In the genomic region with DNA sequence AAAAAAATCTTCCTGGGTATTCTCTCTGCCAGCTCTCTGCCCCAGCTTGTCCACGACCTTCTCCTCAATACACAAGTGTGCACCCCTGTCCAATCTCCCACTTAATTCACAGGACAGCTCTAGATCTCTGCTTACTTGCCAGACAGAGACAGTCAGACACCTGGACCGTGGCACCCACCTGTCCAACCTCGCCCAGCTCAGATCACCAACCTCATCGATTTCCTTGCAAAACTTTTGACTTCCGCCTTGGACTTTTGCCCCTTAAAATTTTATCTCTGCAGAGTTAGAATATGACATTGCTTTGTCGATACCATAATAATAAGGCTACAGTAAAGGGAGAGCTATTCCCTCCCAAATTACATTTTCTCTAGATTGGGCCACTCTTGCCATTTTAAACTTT, we compare ENCODE assay signal across 32 cellular contexts. TPM values are rescaled to one million over a fixed set of nuclear protein-coding genes. Genes with fewer than 3 reads are reported as not detected.
"Had no signal": no experiment of that assay in that cellular context is flagged by ENCODE, and none has a peak within 500 bp of the region (broad histone marks: within the 10 kb centered on the region; RNA-seq: fewer than 3 reads in every experiment).

No MANE protein-coding gene starts in this region.

- H3K27ac ChIP-seq: brain microvascular endothelial cell, coronary artery, dorsolateral prefrontal cortex, esophagus muscularis mucosa, gastroesophageal sphincter, heart right ventricle had no signal

- H3K27me3 Mint-ChIP-seq: activated CD4-positive, alpha-beta memory T cell treated with anti-CD3 and anti-CD28 coated beads for 36 hours; activated CD4-positive, alpha-beta T cell treated with anti-CD3 and anti-CD28 coated beads for 36 hours; activated naive CD8-positive, alpha-beta T cell; central memory CD8-positive, alpha-beta T cell had no signal

- H3K9me3 ChIP-seq: esophagus muscularis mucosa, gastroesophageal sphincter, heart right ventricle had no signal

- H3K4me3 ChIP-seq: coronary artery, dorsolateral prefrontal cortex, esophagus muscularis mucosa, gastroesophageal sphincter, heart right ventricle had no signal

- H3K27ac Mint-ChIP-seq: activated CD4-positive, alpha-beta memory T cell treated with anti-CD3 and anti-CD28 coated beads for 36 hours; activated CD4-positive, alpha-beta T cell treated with anti-CD3 and anti-CD28 coated beads for 36 hours; activated CD4-positive, alpha-beta T cell treated with anti-CD3 and anti-CD28 coated beads, Interleukin-2, amount 10 ng/mL, durations not matched to agents 24 days and 14 days; activated CD8-positive, alpha-beta memory T cell treated with anti-CD3 and anti-CD28 coated beads, Interleukin-2, amount 10 ng/mL, durations not matched to agents 7 days and 5 days; activated CD8-positive, alpha-beta T cell treated with anti-CD3 and anti-CD28 coated beads, Interleukin-2, amount 10 ng/mL, durations not matched to agents 7 days and 5 days; activated naive CD8-positive, alpha-beta T cell; dendritic cell treated with granulocyte-macrophage colony-stimulating factor and Interleukin-4, amounts not matched to agents 40 ng/mL and 50 ng/mL, for 4 days had no signal

- H3K36me3 Mint-ChIP-seq: activated CD4-positive, alpha-beta memory T cell treated with anti-CD3 and anti-CD28 coated beads for 36 hours; activated CD8-positive, alpha-beta memory T cell treated with anti-CD3 and anti-CD28 coated beads, Interleukin-2, amount 10 ng/mL, durations not matched to agents 7 days and 5 days; activated naive CD8-positive, alpha-beta T cell had no signal

- H3K4me3 Mint-ChIP-seq: activated CD4-positive, alpha-beta memory T cell treated with anti-CD3 and anti-CD28 coated beads for 36 hours; activated CD4-positive, alpha-beta T cell treated with anti-CD3 and anti-CD28 coated beads for 36 hours; activated CD4-positive, alpha-beta T cell treated with anti-CD3 and anti-CD28 coated beads, Interleukin-2, amount 10 ng/mL, durations not matched to agents 24 days and 14 days; activated CD8-positive, alpha-beta memory T cell treated with anti-CD3 and anti-CD28 coated beads, Interleukin-2, amount 10 ng/mL, durations not matched to agents 7 days and 5 days; activated CD8-positive, alpha-beta T cell treated with anti-CD3 and anti-CD28 coated beads, Interleukin-2, amount 10 ng/mL, durations not matched to agents 7 days and 5 days; activated naive CD8-positive, alpha-beta T cell; central memory CD8-positive, alpha-beta T cell; dendritic cell treated with granulocyte-macrophage colony-stimulating factor and Interleukin-4, amounts not matched to agents 40 ng/mL and 50 ng/mL, for 4 days had no signal

- H3K36me3 ChIP-seq: brain microvascular endothelial cell had no signal

- H3K27me3 ChIP-seq: brain microvascular endothelial cell, dorsolateral prefrontal cortex, gastroesophageal sphincter had no signal

- DNase-seq: activated CD4-positive, alpha-beta memory T cell treated with anti-CD3 and anti-CD28 coated beads for 36 hours; activated CD4-positive, alpha-beta T cell treated with anti-CD3 and anti-CD28 coated beads for 36 hours; activated CD4-positive, alpha-beta T cell treated with anti-CD3 and anti-CD28 coated beads, Interleukin-2, amount 10 ng/mL, durations not matched to agents 24 days and 14 days; activated CD4-positive, CD25-positive, alpha-beta regulatory T cell; activated CD4-positive, CD25-positive, alpha-beta regulatory T cell treated with anti-CD3 and anti-CD28 coated beads, Interleukin-2, amount 50 U/mL, for 72 hours; activated CD8-positive, alpha-beta memory T cell treated with anti-CD3 and anti-CD28 coated beads, Interleukin-2, amount 10 ng/mL, durations not matched to agents 7 days and 5 days; activated CD8-positive, alpha-beta memory T cell treated with anti-CD3 and anti-CD28 coated beads, Interleukin-2, amount 50 U/mL, for 4 hours; activated CD8-positive, alpha-beta T cell treated with anti-CD3 and anti-CD28 coated beads, Interleukin-2, amount 10 ng/mL, durations not matched to agents 7 days and 5 days; activated gamma-delta T cell treated with Interleukin-2 at 50 U/mL for 16 hours; activated naive CD4-positive, alpha-beta T cell treated with anti-CD3 and anti-CD28 coated beads, Interleukin-2, amount 50 U/mL, for 16 hours; activated naive CD4-positive, alpha-beta T cell treated with Interleukin-2 at 50 U/mL for 16 hours; activated T-cell treated with anti-CD3 and anti-CD28 coated beads, Interleukin-2, amount 50 U/mL, for 1 hour; activated T-cell treated with anti-CD3 and anti-CD28 coated beads, Interleukin-2, amount 50 U/mL, for 48 hours; amniotic stem cell; anterior cingulate cortex; brain microvascular endothelial cell; dorsolateral prefrontal cortex; effector memory CD4-positive, alpha-beta T cell; erythroblast; foreskin melanocyte; heart right ventricle; T-helper 2 cell had no signal

- H3K9me3 Mint-ChIP-seq: activated CD4-positive, alpha-beta memory T cell treated with anti-CD3 and anti-CD28 coated beads for 36 hours; activated CD4-positive, alpha-beta T cell treated with anti-CD3 and anti-CD28 coated beads, Interleukin-2, amount 10 ng/mL, durations not matched to agents 24 days and 14 days; central memory CD8-positive, alpha-beta T cell; dendritic cell treated with granulocyte-macrophage colony-stimulating factor and Interleukin-4, amounts not matched to agents 40 ng/mL and 50 ng/mL, for 4 days had no signal

RNA-seq across cellular contexts. Expression of gene MIOX, which starts 10.4 kb away (rescaled TPM):
- total RNA-seq: bronchial epithelial cell, cardiac septum, cerebellum, esophagus muscularis mucosa, gastroesophageal sphincter, glomerular endothelial cell, heart right ventricle had no signal
- polyA plus RNA-seq: heart right ventricle had no signal
